8 cellular contexts compared by ENCODE assay signal in genomic region chr1:25572708-25573590, GRCh38. TPM values are rescaled to one million over a fixed set of nuclear protein-coding genes. Genes with fewer than 3 reads are reported as not detected.
DNase-seq lines count a peak whose midpoint lies in the region; ATAC-seq, FAIRE-seq and TF ChIP-seq lines count a peak whose summit lies in the region.

No MANE protein-coding gene starts in this region.

- no peak overlapping the region for H3K9ac ChIP-seq in HCT116 (ENCODE audit: low read length)
- H3K9ac ChIP-seq in K562 (ENCODE audit: insufficient read depth in 1 of 2, low read depth in 2 of 2, low read length in 2 of 2), result peak overlapping the region in 1 of 2 experiments; percentile 31; a peak in 1 of 4 replicates

- no peaks in the 10 kb centered on the region for H3K9me3 ChIP-seq in CD8-positive, alpha-beta T cell (ENCODE audit: low read length)
- H3K9me3 ChIP-seq in HCT116 (ENCODE audit: control insufficient read depth in 1 of 2, insufficient read depth in 1 of 2, low read depth in 1 of 2, low read length in 2 of 2) (no peaks in the 10 kb centered on the region), K562 (replicated peaks; ENCODE audit: control insufficient read depth, insufficient read depth, low read depth, low read length) (no peaks in the 10 kb centered on the region)

- H3K4me3 Mint-ChIP-seq in CD8-positive, alpha-beta T cell, result no peak overlapping the region

- POLR2A ChIA-PET in CD8-positive, alpha-beta T cell (lab: Charles Lee), result interaction anchor here (0.6 to 4.6 kb wide), 18 partner anchors 9 to 341 kb away, joined by 3 to 26 read pairs (median 4); partner anchors contain the start of genes LDLRAP1 and SYF2
- POLR2A ChIA-PET in HCT116 (lab: Charles Lee), result interaction anchor here (0.6 to 1.1 kb wide), 3 partner anchors 19 to 227 kb away, joined by 3 to 5 read pairs (median 4); partner anchors contain the start of gene SELENON
- POLR2A ChIA-PET in K562 (lab: Yijun Ruan, JAX), result interaction anchor here (0.5 to 2.4 kb wide), 8 partner anchors 12 to 292 kb away, joined by 3 to 7 read pairs (median 3); no protein-coding TSS in a partner anchor

- peak in 5 of 7 experiments; percentile 25 to 70 (median 55) for DNase-seq in CD8-positive, alpha-beta T cell
- DNase-seq in HCT116 (ENCODE audit: low read depth, low spot score) (no peak), SKM-1 treated with dmso at 0.1 percent for 144 hours (lab: John Stamatoyannopoulos, UW; ENCODE audit: unreplicated experiment) (peak; percentile 45), K562 (ENCODE audit: extremely low read depth in 1 of 4, low spot score in 3 of 4) (peak; percentile 77 to 85 (median 80)), kidney glomerular epithelial cell (lab: John Stamatoyannopoulos, UW) (peak; percentile 6)
- DNase-seq in stimulated activated CD8-positive, alpha-beta memory T cell treated with anti-CD3 and anti-CD28 coated beads, Interleukin-2, amount 100 ng/mL, for 48 hours (ENCODE audit: low read depth in 2 of 2), result peak; percentile 46 to 51

- H3K36me3 ChIP-seq in CD8-positive, alpha-beta T cell (ENCODE audit: insufficient read depth, low read length), result peaks cover 4% of the 10 kb centered on the region
- no peaks in the 10 kb centered on the region for H3K36me3 ChIP-seq in HCT116 (ENCODE audit: control insufficient read depth in 1 of 2, insufficient read depth in 2 of 2, low read length in 2 of 2)
- H3K36me3 ChIP-seq in K562 (ENCODE audit: control insufficient read depth, insufficient read depth, low read length), result no peaks in the 10 kb centered on the region

- intact Hi-C loops in CD8-positive, alpha-beta T cell (cut with DNase I, micrococcal nuclease), result no loop called here
- intact Hi-C loops in HCT116 (cut with micrococcal nuclease) (no loop called here), K562 (cut with micrococcal nuclease) (no loop called here)

- H3K27me3 ChIP-seq in CD8-positive, alpha-beta T cell (ENCODE audit: insufficient read depth, low read length), result no peaks in the 10 kb centered on the region
- H3K27me3 ChIP-seq in HCT116 (ENCODE audit: insufficient read depth, low read length) (no peaks in the 10 kb centered on the region), K562 (ENCODE audit: control insufficient read depth in 2 of 2, insufficient read depth in 2 of 2, low read length in 2 of 2) (peaks cover 8 to 41% of the 10 kb centered on the region in 2 experiments; a peak in 4 of 5 replicates)

- no peaks in the 10 kb centered on the region for H3K79me2 ChIP-seq in HCT116 (ENCODE audit: insufficient read depth, low read length)
- no peaks in the 10 kb centered on the region for H3K79me2 ChIP-seq in K562 (ENCODE audit: control insufficient read depth, insufficient read depth, low read length)

- no peaks in the 10 kb centered on the region for H4K20me1 ChIP-seq in HCT116 (ENCODE audit: insufficient read depth)
- no peaks in the 10 kb centered on the region for H4K20me1 ChIP-seq in K562 (replicated peaks; ENCODE audit: control insufficient read depth, insufficient read depth, low read length)

- no peaks in the 10 kb centered on the region for H3K9me3 Mint-ChIP-seq in CD8-positive, alpha-beta T cell

- TF ChIP-seq RAD21 in HCT116 (IDR thresholded peaks at IDR 0.05; ENCODE audit: low read depth) (no peak), K562 (CRISPR knock-in tag; conservative IDR thresholded peaks at IDR 0.05 in 1 of 2, IDR thresholded peaks at IDR 0.05 in 1 of 2) (peak in 1 of 2 experiments; percentile 54; a peak in 2 of 4 replicates)

- peaks cover 57% of the 10 kb centered on the region for H3K4me1 ChIP-seq in CD8-positive, alpha-beta T cell (ENCODE audit: insufficient read depth, low read length)
- peaks cover 21 to 46% of the 10 kb centered on the region in 2 experiments for H3K4me1 ChIP-seq in HCT116 (ENCODE audit: control insufficient read depth in 1 of 2, insufficient read depth in 2 of 2, low read length in 2 of 2)
- H3K4me1 ChIP-seq in K562 (replicated peaks in 1 of 2; ENCODE audit: control insufficient read depth in 2 of 2, insufficient read depth in 2 of 2, low read length in 2 of 2), result peaks cover 24 to 44% of the 10 kb centered on the region in 2 experiments

- no peaks in the 10 kb centered on the region for H3K27me3 Mint-ChIP-seq in CD8-positive, alpha-beta T cell (ENCODE audit: low read depth)

- no peak overlapping the region for H3K4me3 ChIP-seq in CD8-positive, alpha-beta T cell (ENCODE audit: low read depth, low read length)
- H3K4me3 ChIP-seq in HCT116 (replicated peaks in 1 of 2; ENCODE audit: low read depth in 1 of 2, low read length in 2 of 2) (no peak overlapping the region), K562 (no peak overlapping the region)

- BruUV-seq in HCT116 (replicated peaks; lab: Mats Ljungman, UMichigan), result no TSS peak
- BruUV-seq in K562 (replicated peaks; lab: Mats Ljungman, UMichigan), result no TSS peak

- peak; percentile 75 for TF ChIP-seq CTCF in CD8-positive, alpha-beta T cell (IDR thresholded peaks at IDR 0.05)
- TF ChIP-seq CTCF in HCT116 (IDR thresholded peaks at IDR 0.05 in 2 of 3, conservative IDR thresholded peaks at IDR 0.05 in 1 of 3; ENCODE audit: borderline replicate concordance in 1 of 3, insufficient read depth in 1 of 3, low read depth in 2 of 3, low read length in 2 of 3), result peak in 2 of 3 experiments; percentile 72 to 78; a peak in 4 of 6 replicates
- peak; percentile 74 to 84 (median 80) for TF ChIP-seq CTCF in K562 (IDR thresholded peaks at IDR 0.05 in 2 of 3, conservative IDR thresholded peaks at IDR 0.05 in 1 of 3; ENCODE audit: insufficient read depth in 2 of 3, low read depth in 1 of 3, low read length in 3 of 3)

- peaks cover 63% of the 10 kb centered on the region for H3K4me1 Mint-ChIP-seq in CD8-positive, alpha-beta T cell (ENCODE audit: low read depth)

- peak overlapping the region; percentile 66 for H3K27ac Mint-ChIP-seq in CD8-positive, alpha-beta T cell

- H2AFZ ChIP-seq in HCT116 (ENCODE audit: low read depth, low read length, poor library complexity, severe bottlenecking) (no peak overlapping the region), K562 (ENCODE audit: low read depth, low read length) (no peak overlapping the region)

- CTCF ChIA-PET in CD8-positive, alpha-beta T cell (lab: Charles Lee), result interaction anchor here (0.6 to 3.4 kb wide), 24 partner anchors 8 to 238 kb away, joined by 3 to 14 read pairs (median 4); no protein-coding TSS in a partner anchor
- CTCF ChIA-PET in HCT116 (lab: Charles Lee), result interaction anchor here (0.5 to 1.3 kb wide), 7 partner anchors 19 to 1008 kb away, joined by 3 to 7 read pairs (median 4); no protein-coding TSS in a partner anchor
- CTCF ChIA-PET in K562 (lab: Yijun Ruan, JAX; ENCODE audit: low intra/inter-chr PET ratio), result no interaction called here

- peaks cover 11% of the 10 kb centered on the region for H3K9me1 ChIP-seq in K562 (ENCODE audit: control insufficient read depth, insufficient read depth, low read length)

- TF ChIP-seq POLR2A in HCT116 (IDR thresholded peaks at IDR 0.05; ENCODE audit: borderline replicate concordance, extremely low read depth, insufficient read depth, insufficient read length) (no peak), K562 (conservative IDR thresholded peaks at IDR 0.05) (no peak)

- TF ChIP-seq EP300 in K562 (IDR thresholded peaks at IDR 0.05; ENCODE audit: low read length), result no peak

- 15% methylated on average over 18 of the region's 18 CpGs for WGBS in K562 (ENCODE audit: insufficient coverage, low coverage, missing lambda C conversion rate)

- peak; percentile 88 for FAIRE-seq in K562 (lab: Jason Lieb, UNC)

- no peak overlapping the region for H3K27ac ChIP-seq in CD8-positive, alpha-beta T cell (ENCODE audit: low read depth, low read length)
- H3K27ac ChIP-seq in HCT116 (ENCODE audit: low read depth, low read length), result no peak overlapping the region
- H3K27ac ChIP-seq in K562 (ENCODE audit: extremely low read depth, low read depth, low read length), result no peak overlapping the region

- peaks cover 20% of the 10 kb centered on the region for H3K36me3 Mint-ChIP-seq in CD8-positive, alpha-beta T cell

- H3K4me2 ChIP-seq in HCT116 (ENCODE audit: low read length), result peak overlapping the region; percentile 36
- no peak overlapping the region for H3K4me2 ChIP-seq in K562 (ENCODE audit: insufficient read depth, low read length)

- in situ Hi-C loops in K562 (cut with MboI), result no loop called here

- no peaks in the 10 kb centered on the region for H3K9me2 ChIP-seq in HCT116 (ENCODE audit: insufficient read depth)

- ATAC-seq in CD8-positive, alpha-beta T cell, result peak; percentile 78
- ATAC-seq in HCT116 (peak; percentile 55), K562 (peak; percentile 89), GM21619 (IDR thresholded peaks at IDR 0.05; ENCODE audit: unreplicated experiment) (no peak), HG02588 (IDR thresholded peaks at IDR 0.05; ENCODE audit: unreplicated experiment) (no peak)

- RAD21 ChIA-PET in HCT116 (lab: Charles Lee; ENCODE audit: low non-redundant PET in 1 of 2, low total read pairs in 2 of 2, uncharacterized antibody in 2 of 2, unreplicated experiment in 2 of 2), result interaction anchor here in 1 of 2 experiments (0.6 kb wide), 1 partner anchor 29 kb away, joined by 3 read pairs; the partner anchor contains the start of gene LDLRAP1

RNA-seq across cellular contexts. Expression of gene LDLRAP1, which starts 29.5 kb away (rescaled TPM):
- total RNA-seq in CD8-positive, alpha-beta T cell, result 10 to 100 TPM; 46.1 to 49.5 TPM
- total RNA-seq in HCT116 (2021; ENCODE audit: unreplicated experiment) (26.0 TPM), K562 (2014; rRNA removed) (14.2 and 19.0 TPM in 2 replicates), K562 (2014; rRNA removed; fragmentation: Illumina TruSeq; extraction: Trizol) (10.9 and 13.0 TPM in 2 replicates), K562 (2015; rRNA removed; fragmentation: Illumina TruSeq; extraction: Trizol) (16.3 and 17.7 TPM in 2 replicates), K562 (2021) (28.8 and 29.2 TPM in 2 replicates)
- 21.5 and 24.2 TPM in 2 replicates for polyA plus RNA-seq in HCT116 (2012)
- total RNA-seq in K562 (2011; cell fraction: chromatin; rRNA removed; ENCODE audit: low replicate concordance), result 30.0 and 73.0 TPM in 2 replicates
- 38.5 and 41.1 TPM in 2 replicates for total RNA-seq in K562 (2011; cell fraction: nucleolus; rRNA removed)
- 33.9 and 37.2 TPM in 2 replicates for total RNA-seq in K562 (2011; cell fraction: nucleoplasm; rRNA removed)
- polyA plus RNA-seq in K562 (2011; rRNA removed) (16.2 and 25.0 TPM in 2 replicates), K562 (2014; fragmentation: Illumina TruSeq; extraction: Trizol) (26.8 and 29.6 TPM in 2 replicates), K562 (2014; fragmentation: Nextera tagmentation; extraction: Ambion mirVana) (1 to 10 TPM in 1 of 2 experiments, under 1 TPM in 1; 0.56 to 1.4 TPM), K562 (2014; rRNA removed) (22.2 and 25.7 TPM in 2 replicates)
- polyA plus RNA-seq in K562 (2011; cell fraction: cytosol; rRNA removed), result 22.4 and 23.7 TPM in 2 replicates
- polyA plus RNA-seq in K562 (2011; cell fraction: nucleus; rRNA removed), result 69.9 and 75.9 TPM in 2 replicates
- 24.3 and 30.1 TPM in 2 replicates for polyA plus RNA-seq in K562 (2012)
- 11.8 and 12.8 TPM in 2 replicates for polyA minus RNA-seq in K562 (2011; rRNA and poly(A)+ RNA removed)
- 11.8 and 16.7 TPM in 2 replicates for polyA minus RNA-seq in K562 (2011; cell fraction: cytosol; rRNA and poly(A)+ RNA removed)
- 6.9 and 14.2 TPM in 2 replicates for polyA minus RNA-seq in K562 (2011; cell fraction: nucleus; rRNA and poly(A)+ RNA removed)

RNA-seq across cellular contexts. Expression of gene MAN1C1, which starts 43.6 kb away (rescaled TPM):
- 10 to 100 TPM; 24.6 to 25.7 TPM for total RNA-seq in CD8-positive, alpha-beta T cell
- 1.2 TPM for total RNA-seq in HCT116 (2021; ENCODE audit: unreplicated experiment)
- 0.99 and 1.4 TPM in 2 replicates for polyA plus RNA-seq in HCT116 (2012)
- total RNA-seq in K562 (2011; cell fraction: chromatin; rRNA removed; ENCODE audit: low replicate concordance), result 0.19 TPM in 1 of 2 replicates, not detected in the other
- 0.13 and 0.50 TPM in 2 replicates for total RNA-seq in K562 (2011; cell fraction: nucleolus; rRNA removed)
- total RNA-seq in K562 (2011; cell fraction: nucleoplasm; rRNA removed), result 0.22 and 0.46 TPM in 2 replicates
- total RNA-seq in K562 (2014; rRNA removed), result not detected in 2 replicates
- 0.15 TPM in 1 of 2 replicates, not detected in the other for total RNA-seq in K562 (2014; rRNA removed; fragmentation: Illumina TruSeq; extraction: Trizol)
- total RNA-seq in K562 (2015; rRNA removed; fragmentation: Illumina TruSeq; extraction: Trizol), result 0.18 TPM in 1 of 2 replicates, not detected in the other
- 0.22 and 0.44 TPM in 2 replicates for total RNA-seq in K562 (2021)
- 0.06 and 0.11 TPM in 2 replicates for polyA plus RNA-seq in K562 (2011; rRNA removed)
- 0.07 TPM in 2 replicates for polyA plus RNA-seq in K562 (2011; cell fraction: cytosol; rRNA removed)
- polyA plus RNA-seq in K562 (2011; cell fraction: nucleus; rRNA removed), result 0.07 and 0.25 TPM in 2 replicates
- 0.07 and 0.53 TPM in 2 replicates for polyA plus RNA-seq in K562 (2012)
- 0.04 and 0.29 TPM in 2 replicates for polyA plus RNA-seq in K562 (2014; fragmentation: Illumina TruSeq; extraction: Trizol)
- not detected for polyA plus RNA-seq in K562 (2014; fragmentation: Nextera tagmentation; extraction: Ambion mirVana)
- polyA plus RNA-seq in K562 (2014; rRNA removed), result 0.04 TPM in 1 of 2 replicates, not detected in the other
- polyA minus RNA-seq in K562 (2011; rRNA and poly(A)+ RNA removed), result 0.18 TPM in 1 of 2 replicates, not detected in the other
- polyA minus RNA-seq in K562 (2011; cell fraction: cytosol; rRNA and poly(A)+ RNA removed), result not detected in 2 replicates
- polyA minus RNA-seq in K562 (2011; cell fraction: nucleus; rRNA and poly(A)+ RNA removed), result 0.13 TPM in 1 of 2 replicates, not detected in the other

Comparison
In these comparisons a context has a peak if more than half of its experiments do, and no peak if none do; other contexts are left out.
1. ATAC-seq: peak in CD8-positive, alpha-beta T cell (single experiment), HCT116 (single experiment) and K562 (single experiment); none in GM21619 (single experiment) and HG02588 (single experiment).
2. RNA of gene MAN1C1, which starts 43.6 kb away (total RNA-seq): 24.6 to 25.7 TPM in CD8-positive, alpha-beta T cell; 1.2 TPM in HCT116 (single experiment) and 0.13 to 0.50 TPM in K562; every median in the first group is over 10 times any median in the second.
3. Peak in every context shown above with its lines, with median percentiles within 50 percentile points of each other: CTCF ChIP-seq.